1 cellular context compared by ENCODE assay signal in the genomic region with DNA sequence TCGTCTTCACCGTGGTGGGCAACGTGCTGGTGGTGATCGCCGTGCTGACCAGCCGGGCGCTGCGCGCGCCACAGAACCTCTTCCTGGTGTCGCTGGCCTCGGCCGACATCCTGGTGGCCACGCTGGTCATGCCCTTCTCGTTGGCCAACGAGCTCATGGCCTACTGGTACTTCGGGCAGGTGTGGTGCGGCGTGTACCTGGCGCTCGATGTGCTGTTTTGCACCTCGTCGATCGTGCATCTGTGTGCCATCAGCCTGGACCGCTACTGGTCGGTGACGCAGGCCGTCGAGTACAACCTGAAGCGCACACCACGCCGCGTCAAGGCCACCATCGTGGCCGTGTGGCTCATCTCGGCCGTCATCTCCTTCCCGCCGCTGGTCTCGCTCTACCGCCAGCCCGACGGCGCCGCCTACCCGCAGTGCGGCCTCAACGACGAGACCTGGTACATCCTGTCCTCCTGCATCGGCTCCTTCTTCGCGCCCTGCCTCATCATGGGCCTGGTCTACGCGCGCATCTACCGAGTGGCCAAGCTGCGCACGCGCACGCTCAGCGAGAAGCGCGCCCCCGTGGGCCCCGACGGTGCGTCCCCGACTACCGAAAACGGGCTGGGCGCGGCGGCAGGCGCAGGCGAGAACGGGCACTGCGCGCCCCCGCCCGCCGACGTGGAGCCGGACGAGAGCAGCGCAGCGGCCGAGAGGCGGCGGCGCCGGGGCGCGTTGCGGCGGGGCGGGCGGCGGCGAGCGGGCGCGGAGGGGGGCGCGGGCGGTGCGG.
A peak's percentile ranks its signal among the peaks of the same experiment; 100 is the strongest.
TF ChIP-seq lines count a peak whose summit lies in the region.

No MANE protein-coding gene starts in this region.

TF ChIP-seq in K562, 482 proteins besides CTCF, POLR2A, EP300 and RAD21:
- no peak for TF ChIP-seq ZFP1 (CRISPR knock-in tag; IDR thresholded peaks at IDR 0.05)
- TF ChIP-seq, protein P1, sequence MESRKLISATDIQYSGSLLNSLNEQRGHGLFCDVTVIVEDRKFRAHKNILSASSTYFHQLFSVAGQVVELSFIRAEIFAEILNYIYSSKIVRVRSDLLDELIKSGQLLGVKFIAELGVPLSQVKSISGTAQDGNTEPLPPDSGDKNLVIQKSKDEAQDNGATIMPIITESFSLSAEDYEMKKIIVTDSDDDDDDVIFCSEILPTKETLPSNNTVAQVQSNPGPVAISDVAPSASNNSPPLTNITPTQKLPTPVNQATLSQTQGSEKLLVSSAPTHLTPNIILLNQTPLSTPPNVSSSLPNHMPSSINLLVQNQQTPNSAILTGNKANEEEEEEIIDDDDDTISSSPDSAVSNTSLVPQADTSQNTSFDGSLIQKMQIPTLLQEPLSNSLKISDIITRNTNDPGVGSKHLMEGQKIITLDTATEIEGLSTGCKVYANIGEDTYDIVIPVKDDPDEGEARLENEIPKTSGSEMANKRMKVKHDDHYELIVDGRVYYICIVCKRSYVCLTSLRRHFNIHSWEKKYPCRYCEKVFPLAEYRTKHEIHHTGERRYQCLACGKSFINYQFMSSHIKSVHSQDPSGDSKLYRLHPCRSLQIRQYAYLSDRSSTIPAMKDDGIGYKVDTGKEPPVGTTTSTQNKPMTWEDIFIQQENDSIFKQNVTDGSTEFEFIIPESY (CRISPR knock-in tag; IDR thresholded peaks at IDR 0.05), result peak; percentile 4; the same call in 1 of the 2 replicates
